22 cellular contexts compared by ENCODE assay signal in the genomic region with DNA sequence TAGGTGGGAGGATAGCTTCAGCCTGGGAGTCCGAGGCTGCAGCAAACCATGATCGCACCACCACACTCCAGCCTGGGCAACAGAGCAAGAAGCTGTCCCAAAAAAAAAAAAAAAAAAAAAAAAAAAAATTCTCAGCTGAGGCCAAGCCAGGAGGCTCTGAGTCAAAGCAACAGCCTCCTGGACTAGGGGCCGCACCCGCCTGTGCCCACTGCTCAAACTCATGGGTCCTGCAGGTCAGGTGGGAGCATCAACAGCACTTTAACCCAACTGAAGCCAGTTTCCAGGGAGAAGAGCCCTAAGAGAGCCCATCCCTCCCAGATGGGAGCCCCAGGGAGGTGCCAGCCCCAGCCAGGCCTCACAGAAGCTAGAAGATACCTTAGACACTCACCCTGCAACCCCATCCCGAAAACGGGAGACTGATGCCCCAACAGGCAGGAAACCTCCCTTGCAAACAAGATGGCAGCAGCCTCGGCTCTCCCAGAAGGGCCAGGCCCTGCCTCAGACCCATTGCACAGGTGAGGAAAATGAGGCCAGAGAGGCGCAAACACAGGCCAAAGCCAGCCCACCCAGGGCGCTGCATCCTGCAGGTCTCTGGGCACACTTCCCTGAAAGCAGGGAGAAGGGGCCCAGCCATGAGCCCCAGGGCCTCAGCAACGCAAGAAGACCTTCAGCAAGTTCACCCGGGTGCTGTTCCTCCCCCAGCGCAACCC. TPM values are rescaled to one million over a fixed set of nuclear protein-coding genes. Genes with fewer than 3 reads are reported as not detected.
A peak's percentile ranks its signal among the peaks of the same experiment; 100 is the strongest.
DNase-seq lines count a peak whose midpoint lies in the region; ATAC-seq and TF ChIP-seq lines count a peak whose summit lies in the region.
"Had no signal": no experiment of that assay in that cellular context is flagged by ENCODE, and none has a peak within 500 bp of the region (broad histone marks: within the 10 kb centered on the region; RNA-seq: fewer than 3 reads in every experiment).

No MANE protein-coding gene starts in this region.

- H3K4me1 ChIP-seq in left ventricle myocardium inferior: peaks cover 34% of the 10 kb centered on the region
- peaks cover 31% of the 10 kb centered on the region for H3K4me1 ChIP-seq in lower lobe of right lung
- H3K4me1 ChIP-seq in thoracic aorta (ENCODE audit: control insufficient read depth in 1 of 2, low read depth in 2 of 2): peaks cover 43 to 86% of the 10 kb centered on the region in 2 donors
- no peaks in the 10 kb centered on the region for H3K4me1 ChIP-seq in CD4-positive, alpha-beta memory T cell (ENCODE audit: insufficient read depth, low read length)

- H3K4me1 Mint-ChIP-seq in chondrocyte (ENCODE audit: low read depth): peaks cover 21% of the 10 kb centered on the region
- peaks cover 0 to 2% (median 0%) of the 10 kb centered on the region in 4 donors for H3K4me1 Mint-ChIP-seq in CD4-positive, alpha-beta memory T cell

- no peak for TF ChIP-seq CTCF in chondrocyte (IDR thresholded peaks at IDR 0.05)
- no peak for TF ChIP-seq CTCF in left ventricle myocardium inferior (IDR thresholded peaks at IDR 0.05; ENCODE audit: borderline replicate concordance)
- no peak for TF ChIP-seq CTCF in lower lobe of right lung (IDR thresholded peaks at IDR 0.05)
- no peak for TF ChIP-seq CTCF in thoracic aorta (IDR thresholded peaks at IDR 0.05)

- CTCF ChIA-PET in CD4-positive, alpha-beta memory T cell (lab: Charles Lee; ENCODE audit: partially characterized antibody): no interaction called here

- intact Hi-C loops in left ventricle myocardium inferior (cut with micrococcal nuclease): no loop called here
- intact Hi-C loops in lower lobe of right lung (cut with DNase I): no loop called here
- intact Hi-C loops in CD4-positive, alpha-beta memory T cell (cut with micrococcal nuclease): no loop called here

- H3K9me3 ChIP-seq in left ventricle myocardium inferior (replicated peaks) (no peaks in the 10 kb centered on the region), lower lobe of right lung (no peaks in the 10 kb centered on the region), thoracic aorta (no peaks in the 10 kb centered on the region)
- H3K9me3 ChIP-seq in CD4-positive, alpha-beta memory T cell (ENCODE audit: control insufficient read depth in 1 of 2, low read length in 2 of 2): no peaks in the 10 kb centered on the region
- H3K9me3 ChIP-seq: Peyer's patch, SK-N-SH had no signal

- peak; percentile 81 for DNase-seq in chondrocyte (ENCODE audit: low spot score)
- peak; percentile 2 for DNase-seq in left ventricle myocardium inferior
- peak; percentile 44 for DNase-seq in lower lobe of right lung
- no peak for DNase-seq in thoracic aorta (ENCODE audit: low spot score)
- DNase-seq in CD4-positive, alpha-beta memory T cell: no peak
- DNase-seq in HuH-7.5 (ENCODE audit: low spot score): no peak
- DNase-seq: ACHN; DMS79 treated with DMSO at 0.1 percent for 48 hours; H7; MM.1S; NCI-H1092; NCI-H1436 treated with DMSO at 0.1 percent for 48 hours; NCI-H2029; NCI-H510A; NCI-H748 treated with DMSO at 0.1 percent for 48 hours; NK-92 treated with Interleukin-12 subunit alpha and Interleukin-12 subunit beta, amount 100 ng/mL, for 24 hours; SHP77 treated with DMSO at 0.1 percent for 48 hours; SK-N-SH had no signal

- POLR2A ChIA-PET in CD4-positive, alpha-beta memory T cell (lab: Charles Lee; ENCODE audit: partially characterized antibody): no interaction called here

- H3K4me3 Mint-ChIP-seq in chondrocyte (ENCODE audit: unreplicated experiment): no peak overlapping the region
- H3K4me3 Mint-ChIP-seq in CD4-positive, alpha-beta memory T cell: no peak overlapping the region

- H3K27ac Mint-ChIP-seq in chondrocyte (ENCODE audit: unreplicated experiment): no peak overlapping the region
- no peak overlapping the region for H3K27ac Mint-ChIP-seq in CD4-positive, alpha-beta memory T cell

- H3K4me3 ChIP-seq in left ventricle myocardium inferior (no peak overlapping the region), lower lobe of right lung (no peak overlapping the region), thoracic aorta (no peak overlapping the region)
- H3K4me3 ChIP-seq in CD4-positive, alpha-beta memory T cell (ENCODE audit: low read length in 2 of 2): no peak overlapping the region
- H3K4me3 ChIP-seq: Peyer's patch had no signal

- H3K27me3 ChIP-seq in left ventricle myocardium inferior (ENCODE audit: low read depth) (no peaks in the 10 kb centered on the region), lower lobe of right lung (ENCODE audit: low read depth) (no peaks in the 10 kb centered on the region), thoracic aorta (replicated peaks; ENCODE audit: insufficient read depth) (no peaks in the 10 kb centered on the region)
- no peaks in the 10 kb centered on the region for H3K27me3 ChIP-seq in CD4-positive, alpha-beta memory T cell (ENCODE audit: insufficient read depth, low read length)
- H3K27me3 ChIP-seq: Peyer's patch had no signal

- ATAC-seq in lower lobe of right lung (no peak), thoracic aorta (ENCODE audit: insufficient number of reproducible peaks, low FRiP score, low read depth) (no peak), GM18907 (IDR thresholded peaks at IDR 0.05; ENCODE audit: unreplicated experiment) (no peak)

- no peaks in the 10 kb centered on the region for H3K9me3 Mint-ChIP-seq in chondrocyte (ENCODE audit: low read depth)
- no peaks in the 10 kb centered on the region for H3K9me3 Mint-ChIP-seq in CD4-positive, alpha-beta memory T cell

- no peaks in the 10 kb centered on the region for H3K27me3 Mint-ChIP-seq in chondrocyte (ENCODE audit: low read depth)
- peaks cover under 1 to 3% of the 10 kb centered on the region in 2 donors for H3K27me3 Mint-ChIP-seq in CD4-positive, alpha-beta memory T cell

- peaks cover 9% of the 10 kb centered on the region for H3K36me3 Mint-ChIP-seq in chondrocyte (ENCODE audit: low read depth)
- H3K36me3 Mint-ChIP-seq in CD4-positive, alpha-beta memory T cell: no peaks in the 10 kb centered on the region

- H3K36me3 ChIP-seq in left ventricle myocardium inferior: peaks cover 41% of the 10 kb centered on the region
- peaks cover 27% of the 10 kb centered on the region for H3K36me3 ChIP-seq in lower lobe of right lung
- peaks cover 54% of the 10 kb centered on the region for H3K36me3 ChIP-seq in thoracic aorta
- H3K36me3 ChIP-seq in CD4-positive, alpha-beta memory T cell (ENCODE audit: insufficient read depth, low read length): no peaks in the 10 kb centered on the region

- H3K27ac ChIP-seq in left ventricle myocardium inferior (replicated peaks) (no peak overlapping the region), lower lobe of right lung (no peak overlapping the region), thoracic aorta (peak overlapping the region; percentile 38 to 49)
- no peak overlapping the region for H3K27ac ChIP-seq in CD4-positive, alpha-beta memory T cell (ENCODE audit: low read depth, low read length)
- H3K27ac ChIP-seq: C4-2B, HL-60 had no signal

RNA-seq across cellular contexts. Expression of gene PDGFA, which starts 11.0 kb away (rescaled TPM):
- total RNA-seq in chondrocyte: 38.1 to 72.5 TPM (median 70.6 TPM) in 3 replicates
- total RNA-seq in left ventricle myocardium inferior: 26.0 TPM
- 27.1 TPM for total RNA-seq in lower lobe of right lung
- total RNA-seq in thoracic aorta: 100 to 1,000 TPM; 175 to 219 TPM
- under 1 TPM in 1 of 2 experiments, not detected in 1; 0.20 TPM for total RNA-seq in CD4-positive, alpha-beta memory T cell
- polyA plus RNA-seq in CD4-positive, alpha-beta memory T cell: not detected

Comparison
In these comparisons a context has a peak if more than half of its experiments do, and no peak if none do; other contexts are left out.
1. DNase-seq: peak in chondrocyte (single experiment), left ventricle myocardium inferior (single experiment) and lower lobe of right lung (single experiment); none in thoracic aorta (single experiment), CD4-positive, alpha-beta memory T cell (0 of 5) and HuH-7.5 (single experiment).
2. H3K27ac ChIP-seq: peak in thoracic aorta (2 of 2); none in left ventricle myocardium inferior (single experiment), lower lobe of right lung (single experiment) and CD4-positive, alpha-beta memory T cell (single experiment).
3. RNA of gene PDGFA, which starts 11.0 kb away (total RNA-seq): 175 to 219 TPM in thoracic aorta, 38.1 to 72.5 TPM in chondrocyte, 27.1 TPM in lower lobe of right lung (single experiment) and 26.0 TPM in left ventricle myocardium inferior (single experiment); 0.20 TPM in CD4-positive, alpha-beta memory T cell; every median in the first group is over 10 times any median in the second.